Comparison of ENCODE assay signal across 22 cellular contexts in the genomic region with DNA sequence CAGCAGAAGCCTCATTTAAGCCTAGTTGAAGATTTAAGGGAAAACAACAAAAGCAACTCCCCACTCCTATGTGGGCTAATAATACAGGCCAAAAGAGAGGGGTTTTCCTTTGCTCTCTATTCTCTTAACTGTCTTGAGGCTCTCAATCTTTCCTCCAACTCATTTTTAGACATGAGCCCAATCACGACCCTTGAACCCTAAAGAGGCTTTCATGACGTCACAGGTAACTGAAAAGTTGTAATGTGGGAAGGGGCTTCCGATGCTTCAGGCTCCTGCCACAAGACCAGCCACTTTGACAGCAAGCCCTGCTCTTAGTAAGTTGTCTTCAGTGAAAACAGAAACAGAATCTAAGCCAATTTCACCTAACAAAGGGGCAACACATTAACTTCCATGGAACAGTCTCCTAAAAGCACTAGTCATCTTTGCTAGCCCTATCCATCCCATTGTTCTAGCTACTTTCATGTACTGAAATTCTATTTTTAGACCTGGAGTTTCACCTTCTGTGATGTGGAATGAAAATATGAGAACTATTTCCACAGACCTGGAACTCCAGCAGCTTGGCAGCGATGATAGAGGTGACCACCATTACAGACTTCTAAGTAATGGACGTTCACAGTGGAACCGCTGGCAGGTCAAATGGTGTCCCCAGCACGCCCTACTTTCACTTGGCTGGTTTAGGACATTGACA. TPM values are rescaled to one million over a fixed set of nuclear protein-coding genes. Genes with fewer than 3 reads are reported as not detected.
DNase-seq lines count a peak whose midpoint lies in the region; ATAC-seq and TF ChIP-seq lines count a peak whose summit lies in the region.
"Had no signal": no experiment of that assay in that cellular context is flagged by ENCODE, and none has a peak within 500 bp of the region (broad histone marks: within the 10 kb centered on the region; RNA-seq: fewer than 3 reads in every experiment).

No MANE protein-coding gene starts in this region.

- intact Hi-C loops in mammary epithelial cell (cut with micrococcal nuclease) (no loop called here), MCF 10A (cut with micrococcal nuclease) (no loop called here), uterus (cut with DNase I; ENCODE audit: low total_unique reads) (no loop called here), transverse colon (cut with DNase I; ENCODE audit: low total_unique reads) (no loop called here)

- no peaks in the 10 kb centered on the region for H3K36me3 ChIP-seq in mammary epithelial cell (ENCODE audit: insufficient read depth, low read length)
- H3K36me3 ChIP-seq in uterus = no peaks in the 10 kb centered on the region
- H3K36me3 ChIP-seq in transverse colon = no peaks in the 10 kb centered on the region

- POLR2A ChIA-PET in MCF 10A (lab: Yijun Ruan, JAX) = interaction anchor here (0.9 to 1.0 kb wide), 2 partner anchors 9 to 13 kb away, joined by 3 read pairs; no protein-coding TSS in a partner anchor

- no peak overlapping the region for H2AFZ ChIP-seq in mammary epithelial cell (ENCODE audit: low read depth, low read length)

- H3K4me3 Mint-ChIP-seq in MCF 10A (ENCODE audit: unreplicated experiment) = no peak overlapping the region
- H3K4me3 Mint-ChIP-seq: CD8-positive, alpha-beta memory T cell; H9 had no signal

- H3K4me2 ChIP-seq in mammary epithelial cell (ENCODE audit: insufficient read depth, low read depth, low read length) = no peak overlapping the region

- dilution Hi-C loops in mammary epithelial cell (cut with HindIII; ENCODE audit: low sequenced_read_pairs) = no loop called here

- H3K9ac ChIP-seq in mammary epithelial cell (ENCODE audit: insufficient read depth, low read length) = no peak overlapping the region

- no peak for TF ChIP-seq POLR2A in uterus (IDR thresholded peaks at IDR 0.05)
- TF ChIP-seq POLR2A in transverse colon (IDR thresholded peaks at IDR 0.05) = no peak

- no peak for ATAC-seq in GM18870 (IDR thresholded peaks at IDR 0.05; ENCODE audit: unreplicated experiment)

- no peaks in the 10 kb centered on the region for H3K27me3 Mint-ChIP-seq in MCF 10A (ENCODE audit: insufficient read depth, unreplicated experiment)

- no peaks in the 10 kb centered on the region for H3K27me3 ChIP-seq in mammary epithelial cell (ENCODE audit: insufficient read depth, low read length)
- no peaks in the 10 kb centered on the region for H3K27me3 ChIP-seq in uterus
- H3K27me3 ChIP-seq in transverse colon = no peaks in the 10 kb centered on the region
- H3K27me3 ChIP-seq: SJSA1 had no signal

- in situ Hi-C loops in mammary epithelial cell (cut with MboI; ENCODE audit: low sequenced_read_pairs in 2 of 2) = no loop called here
- in situ Hi-C loops in transverse colon (cut with MboI; ENCODE audit: low pct_ligation_motif_present in 1 of 4, low pct_unique_long_range_greater_than_20kb in 1 of 4, low sequenced_read_pairs in 3 of 4) = no loop called here

- H3K79me2 ChIP-seq in mammary epithelial cell (ENCODE audit: insufficient read depth, low read length) = no peaks in the 10 kb centered on the region

- peaks cover 6% of the 10 kb centered on the region for H3K36me3 Mint-ChIP-seq in MCF 10A (ENCODE audit: insufficient read depth, unreplicated experiment)
- H3K36me3 Mint-ChIP-seq: CD8-positive, alpha-beta memory T cell had no signal

- H3K4me3 ChIP-seq in mammary epithelial cell (replicated peaks in 1 of 3; ENCODE audit: insufficient read depth in 1 of 3, low read depth in 2 of 3, low read length in 3 of 3) = no peak overlapping the region
- no peak overlapping the region for H3K4me3 ChIP-seq in uterus
- H3K4me3 ChIP-seq in transverse colon = no peak overlapping the region
- H3K4me3 ChIP-seq: SJSA1 had no signal

- peaks cover 9% of the 10 kb centered on the region for H3K4me1 Mint-ChIP-seq in MCF 10A (ENCODE audit: insufficient read depth, unreplicated experiment)
- H3K4me1 Mint-ChIP-seq: CD8-positive, alpha-beta memory T cell; H9 had no signal

- peak; percentile 51 for DNase-seq in mammary epithelial cell
- no peak for DNase-seq in MCF 10A (ENCODE audit: unreplicated experiment)
- DNase-seq in astrocyte of the hippocampus (ENCODE audit: low read depth, low spot score) = peak; percentile 80
- DNase-seq in kidney glomerular epithelial cell (lab: John Stamatoyannopoulos, UW) = peak; percentile 2
- DNase-seq in uterus = no peak
- no peak for DNase-seq in retina
- DNase-seq in transverse colon = no peak
- DNase-seq: Calu3; CD8-positive, alpha-beta memory T cell; DMS153; GDM1; H9; KBM-7; NCI-H1092 treated with DMSO at 0.1 percent for 48 hours; NCI-H1436 treated with DMSO at 0.1 percent for 48 hours; NCI-H1930; NCI-H226; NCI-H524; NCI-H82 had no signal

- TF ChIP-seq CTCF in mammary epithelial cell (conservative IDR thresholded peaks at IDR 0.05 in 1 of 2, IDR thresholded peaks at IDR 0.05 in 1 of 2; ENCODE audit: extremely low read depth in 1 of 2, insufficient read depth in 1 of 2, low read depth in 1 of 2, low read length in 2 of 2) = no peak
- no peak for TF ChIP-seq CTCF in MCF 10A (IDR thresholded peaks at IDR 0.05; ENCODE audit: unreplicated experiment)
- TF ChIP-seq CTCF in uterus (IDR thresholded peaks at IDR 0.05) = no peak
- no peak for TF ChIP-seq CTCF in transverse colon (IDR thresholded peaks at IDR 0.05)

- H4K20me1 ChIP-seq in mammary epithelial cell (ENCODE audit: insufficient read depth, low read length) = no peaks in the 10 kb centered on the region

- H3K27ac ChIP-seq in mammary epithelial cell (ENCODE audit: insufficient read depth, low read depth, low read length) = no peak overlapping the region
- H3K27ac ChIP-seq in uterus = peak overlapping the region; percentile 46 to 53
- H3K27ac ChIP-seq in transverse colon = no peak overlapping the region
- H3K27ac ChIP-seq: C4-2B, SJSA1 had no signal

- CTCF ChIA-PET in mammary epithelial cell (lab: Charles Lee; ENCODE audit: low non-redundant PET) (interaction anchor here (0.7 kb wide), 1 partner anchor 155 kb away, joined by 5 read pairs; no protein-coding TSS in a partner anchor), MCF 10A (lab: Yijun Ruan, JAX) (interaction anchor here (0.6 to 4.8 kb wide), 9 partner anchors 7 to 214 kb away, joined by 3 to 37 read pairs (median 7); no protein-coding TSS in a partner anchor)

- H3K9me3 Mint-ChIP-seq in MCF 10A (ENCODE audit: unreplicated experiment) = no peaks in the 10 kb centered on the region
- H3K9me3 Mint-ChIP-seq: CD8-positive, alpha-beta memory T cell; H9 had no signal

- no peak overlapping the region for H3K27ac Mint-ChIP-seq in MCF 10A (ENCODE audit: low read depth, unreplicated experiment)
- H3K27ac Mint-ChIP-seq: H9 had no signal

- WGBS in mammary epithelial cell (ENCODE audit: low coverage, missing lambda C conversion rate) = 40% methylated on average over 6 of the region's 7 CpGs
- 83 to 90% methylated on average over 3 to 7 of the region's 7 CpGs for WGBS in transverse colon (ENCODE audit: low coverage in 1 of 2), 2 donors

- no peak for TF ChIP-seq EP300 in transverse colon (IDR thresholded peaks at IDR 0.05; ENCODE audit: low read depth)

- BruUV-seq in mammary epithelial cell (replicated peaks; lab: Mats Ljungman, UMichigan) (no TSS peak), MCF 10A (replicated peaks; lab: Mats Ljungman, UMichigan) (no TSS peak)

- H3K4me1 ChIP-seq in mammary epithelial cell (ENCODE audit: insufficient read depth, low read length) = no peaks in the 10 kb centered on the region
- peaks cover 0 to 4% of the 10 kb centered on the region in 2 donors for H3K4me1 ChIP-seq in uterus
- peaks cover 0 to 5% (median 0%) of the 10 kb centered on the region in 4 donors for H3K4me1 ChIP-seq in transverse colon
- H3K4me1 ChIP-seq: SJSA1 had no signal

- H3K9me3 ChIP-seq in mammary epithelial cell (replicated peaks; ENCODE audit: insufficient read depth, low read length) = no peaks in the 10 kb centered on the region
- H3K9me3 ChIP-seq in uterus = no peaks in the 10 kb centered on the region
- H3K9me3 ChIP-seq in transverse colon = no peaks in the 10 kb centered on the region
- H3K9me3 ChIP-seq: SJSA1 had no signal

RNA-seq across cellular contexts. Expression of a gene that starts 36.3 kb away (rescaled TPM):
- total RNA-seq in mammary epithelial cell (10 to 100 TPM; 15.0 to 27.1 TPM), MCF 10A (2022) (6.6 and 10.2 TPM in 2 replicates), uterus (10 to 100 TPM in 3 of 4 donors, 1 to 10 TPM in 1; 9.7 to 45.5 (median 37.6) TPM), transverse colon (1 to 10 TPM in 3 of 4 donors, under 1 TPM in 1; 0.60 to 3.3 (median 2.8) TPM)
- 17.8 TPM for polyA plus RNA-seq in mammary epithelial cell
- 60.3 TPM for polyA minus RNA-seq in mammary epithelial cell

Comparison
In these comparisons a context has a peak if more than half of its experiments do, and no peak if none do; other contexts are left out.
1. DNase-seq: peak in mammary epithelial cell (single experiment), astrocyte of the hippocampus (single experiment) and kidney glomerular epithelial cell (single experiment); none in MCF 10A (single experiment), uterus (0 of 2), retina (single experiment) and transverse colon (single experiment).
2. H3K27ac ChIP-seq: peak in uterus (2 of 2); none in mammary epithelial cell (single experiment) and transverse colon (0 of 4).